1 cellular context compared by ENCODE assay signal in genomic region chr6:26026833-26027490, GRCh38.
TF ChIP-seq lines count a peak whose summit lies in the region.

No MANE protein-coding gene starts in this region.

TF ChIP-seq in HepG2, 621 proteins besides CTCF, POLR2A, EP300 and RAD21 (continued from another document and continues in another):
- TF ChIP-seq ZBTB33 (CRISPR knock-in tag; IDR thresholded peaks at IDR 0.05) (peak; percentile 71; the same call in 1 of the 2 replicates), ZNF850 (CRISPR knock-in tag; conservative IDR thresholded peaks at IDR 0.05) (no peak), ZKSCAN8 (CRISPR knock-in tag; IDR thresholded peaks at IDR 0.05; ENCODE audit: borderline replicate concordance) (peak; percentile 74), RBM22 (optimal IDR thresholded peaks at IDR 0.05; ENCODE audit: low read length) (peak; percentile 99), ZNF547 (CRISPR knock-in tag; IDR thresholded peaks at IDR 0.05) (no peak; the same call in 1 of the 2 replicates), MXD1 (CRISPR knock-in tag; IDR thresholded peaks at IDR 0.05) (0 out of 2 replicates have a peak, but pooled peaks have one; percentile 57), SKI (IDR thresholded peaks at IDR 0.05; ENCODE audit: partially characterized antibody) (no peak), ZNF709 (CRISPR knock-in tag; IDR thresholded peaks at IDR 0.05) (0 out of 2 replicates have a peak, but pooled peaks have one; percentile 60), BHLHE40 (IDR thresholded peaks at IDR 0.05; ENCODE audit: low read length) (no peak), SNRNP70 (IDR thresholded peaks at IDR 0.05; ENCODE audit: low read depth, low read length) (0 out of 2 replicates have a peak, but pooled peaks have one; percentile 34), ZNF543 (CRISPR knock-in tag; IDR thresholded peaks at IDR 0.05) (peak; percentile 76), RNF2 (conservative IDR thresholded peaks at IDR 0.05; ENCODE audit: low read depth) (no peak), MTA1 (CRISPR knock-in tag; IDR thresholded peaks at IDR 0.05; ENCODE audit: borderline replicate concordance) (no peak), KDM5B (CRISPR knock-in tag; IDR thresholded peaks at IDR 0.05; ENCODE audit: borderline replicate concordance) (peak; percentile 88; the same call in 1 of the 2 replicates), ZNF674 (CRISPR knock-in tag; IDR thresholded peaks at IDR 0.05; ENCODE audit: low read depth) (peak; percentile 96; the same call in 1 of the 2 replicates), ZNF280D (CRISPR knock-in tag; IDR thresholded peaks at IDR 0.05) (no peak), ETV5 (CRISPR knock-in tag; IDR thresholded peaks at IDR 0.05; ENCODE audit: borderline replicate concordance) (peak; percentile 66; the same call in 1 of the 2 replicates), BORCS8-MEF2B (CRISPR knock-in tag; IDR thresholded peaks at IDR 0.05) (peak; percentile 77), ZNF724P (CRISPR knock-in tag; IDR thresholded peaks at IDR 0.05; ENCODE audit: borderline replicate concordance) (no peak; the same call in 1 of the 2 replicates), ZNF33A (CRISPR knock-in tag; IDR thresholded peaks at IDR 0.05; ENCODE audit: borderline replicate concordance) (peak; percentile 80; the same call in 1 of the 2 replicates), ARNTL (CRISPR knock-in tag; IDR thresholded peaks at IDR 0.05) (peak; percentile 76; the same call in 1 of the 2 replicates), ZNF792 (CRISPR knock-in tag; IDR thresholded peaks at IDR 0.05) (peak; percentile 89), ZNF800 (CRISPR knock-in tag; IDR thresholded peaks at IDR 0.05) (no peak), ZNF282 (IDR thresholded peaks at IDR 0.05; ENCODE audit: partially characterized antibody) (no peak), ZSCAN12 (CRISPR knock-in tag; IDR thresholded peaks at IDR 0.05) (no peak; the same call in 1 of the 2 replicates), SAFB2 (CRISPR knock-in tag; IDR thresholded peaks at IDR 0.05; ENCODE audit: borderline replicate concordance, low read depth) (peak; percentile 92), MIER2 (CRISPR knock-in tag; IDR thresholded peaks at IDR 0.05) (peak; percentile 60; the same call in 1 of the 2 replicates), ZNF614 (CRISPR knock-in tag; IDR thresholded peaks at IDR 0.05; ENCODE audit: borderline replicate concordance) (no peak; the same call in 1 of the 2 replicates), ZNF570 (CRISPR knock-in tag; IDR thresholded peaks at IDR 0.05; ENCODE audit: borderline replicate concordance) (0 out of 2 replicates have a peak, but pooled peaks have one; percentile 86), SRSF9 (IDR thresholded peaks at IDR 0.05; ENCODE audit: borderline replicate concordance, insufficient read depth, low read depth, low read length, poor library complexity, severe bottlenecking) (no peak), RERE (CRISPR knock-in tag; IDR thresholded peaks at IDR 0.05; ENCODE audit: low read depth) (0 out of 2 replicates have a peak, but pooled peaks have one; percentile 48)
- TF ChIP-seq, protein P1, sequence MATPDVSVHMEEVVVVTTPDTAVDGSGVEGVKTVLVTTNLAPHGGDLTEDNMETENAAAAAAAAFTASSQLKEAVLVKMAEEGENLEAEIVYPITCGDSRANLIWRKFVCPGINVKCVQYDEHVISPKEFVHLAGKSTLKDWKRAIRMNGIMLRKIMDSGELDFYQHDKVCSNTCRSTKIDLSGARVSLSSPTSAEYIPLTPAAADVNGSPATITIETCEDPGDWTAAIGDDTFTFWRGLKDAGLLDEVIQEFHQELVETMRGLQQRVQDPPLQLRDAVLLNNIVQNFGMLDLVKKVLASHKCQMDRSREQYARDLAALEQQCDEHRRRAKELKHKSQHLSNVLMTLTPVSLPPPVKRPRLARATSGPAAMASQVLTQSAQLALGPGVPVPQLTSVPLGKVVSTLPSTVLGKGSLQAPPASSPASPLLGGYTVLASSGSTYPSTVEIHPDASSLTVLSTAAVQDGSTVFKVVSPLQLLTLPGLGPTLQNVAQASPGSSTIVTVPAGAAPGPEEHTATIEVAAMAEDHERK (CRISPR knock-in tag; IDR thresholded peaks at IDR 0.05; ENCODE audit: low read depth) = 0 out of 2 replicates have a peak, but pooled peaks have one; percentile 40
- TF ChIP-seq, protein P2, sequence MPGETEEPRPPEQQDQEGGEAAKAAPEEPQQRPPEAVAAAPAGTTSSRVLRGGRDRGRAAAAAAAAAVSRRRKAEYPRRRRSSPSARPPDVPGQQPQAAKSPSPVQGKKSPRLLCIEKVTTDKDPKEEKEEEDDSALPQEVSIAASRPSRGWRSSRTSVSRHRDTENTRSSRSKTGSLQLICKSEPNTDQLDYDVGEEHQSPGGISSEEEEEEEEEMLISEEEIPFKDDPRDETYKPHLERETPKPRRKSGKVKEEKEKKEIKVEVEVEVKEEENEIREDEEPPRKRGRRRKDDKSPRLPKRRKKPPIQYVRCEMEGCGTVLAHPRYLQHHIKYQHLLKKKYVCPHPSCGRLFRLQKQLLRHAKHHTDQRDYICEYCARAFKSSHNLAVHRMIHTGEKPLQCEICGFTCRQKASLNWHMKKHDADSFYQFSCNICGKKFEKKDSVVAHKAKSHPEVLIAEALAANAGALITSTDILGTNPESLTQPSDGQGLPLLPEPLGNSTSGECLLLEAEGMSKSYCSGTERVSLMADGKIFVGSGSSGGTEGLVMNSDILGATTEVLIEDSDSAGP (CRISPR knock-in tag; IDR thresholded peaks at IDR 0.05; ENCODE audit: borderline replicate concordance) = peak; percentile 93
- TF ChIP-seq, protein P3, sequence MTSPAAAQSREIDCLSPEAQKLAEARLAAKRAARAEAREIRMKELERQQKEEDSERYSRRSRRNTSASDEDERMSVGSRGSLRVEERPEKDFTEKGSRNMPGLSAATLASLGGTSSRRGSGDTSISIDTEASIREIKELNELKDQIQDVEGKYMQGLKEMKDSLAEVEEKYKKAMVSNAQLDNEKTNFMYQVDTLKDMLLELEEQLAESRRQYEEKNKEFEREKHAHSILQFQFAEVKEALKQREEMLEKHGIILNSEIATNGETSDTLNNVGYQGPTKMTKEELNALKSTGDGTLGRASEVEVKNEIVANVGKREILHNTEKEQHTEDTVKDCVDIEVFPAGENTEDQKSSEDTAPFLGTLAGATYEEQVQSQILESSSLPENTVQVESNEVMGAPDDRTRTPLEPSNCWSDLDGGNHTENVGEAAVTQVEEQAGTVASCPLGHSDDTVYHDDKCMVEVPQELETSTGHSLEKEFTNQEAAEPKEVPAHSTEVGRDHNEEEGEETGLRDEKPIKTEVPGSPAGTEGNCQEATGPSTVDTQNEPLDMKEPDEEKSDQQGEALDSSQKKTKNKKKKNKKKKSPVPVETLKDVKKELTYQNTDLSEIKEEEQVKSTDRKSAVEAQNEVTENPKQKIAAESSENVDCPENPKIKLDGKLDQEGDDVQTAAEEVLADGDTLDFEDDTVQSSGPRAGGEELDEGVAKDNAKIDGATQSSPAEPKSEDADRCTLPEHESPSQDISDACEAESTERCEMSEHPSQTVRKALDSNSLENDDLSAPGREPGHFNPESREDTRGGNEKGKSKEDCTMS (CRISPR knock-in tag; conservative IDR thresholded peaks at IDR 0.05) = no peak; the same call in 1 of the 2 replicates
- TF ChIP-seq, protein P4, sequence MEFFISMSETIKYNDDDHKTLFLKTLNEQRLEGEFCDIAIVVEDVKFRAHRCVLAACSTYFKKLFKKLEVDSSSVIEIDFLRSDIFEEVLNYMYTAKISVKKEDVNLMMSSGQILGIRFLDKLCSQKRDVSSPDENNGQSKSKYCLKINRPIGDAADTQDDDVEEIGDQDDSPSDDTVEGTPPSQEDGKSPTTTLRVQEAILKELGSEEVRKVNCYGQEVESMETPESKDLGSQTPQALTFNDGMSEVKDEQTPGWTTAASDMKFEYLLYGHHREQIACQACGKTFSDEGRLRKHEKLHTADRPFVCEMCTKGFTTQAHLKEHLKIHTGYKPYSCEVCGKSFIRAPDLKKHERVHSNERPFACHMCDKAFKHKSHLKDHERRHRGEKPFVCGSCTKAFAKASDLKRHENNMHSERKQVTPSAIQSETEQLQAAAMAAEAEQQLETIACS (CRISPR knock-in tag; IDR thresholded peaks at IDR 0.05) = peak; percentile 63; the same call in 1 of the 2 replicates
- TF ChIP-seq, protein P5, sequence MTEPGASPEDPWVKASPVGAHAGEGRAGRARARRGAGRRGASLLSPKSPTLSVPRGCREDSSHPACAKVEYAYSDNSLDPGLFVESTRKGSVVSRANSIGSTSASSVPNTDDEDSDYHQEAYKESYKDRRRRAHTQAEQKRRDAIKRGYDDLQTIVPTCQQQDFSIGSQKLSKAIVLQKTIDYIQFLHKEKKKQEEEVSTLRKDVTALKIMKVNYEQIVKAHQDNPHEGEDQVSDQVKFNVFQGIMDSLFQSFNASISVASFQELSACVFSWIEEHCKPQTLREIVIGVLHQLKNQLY (CRISPR knock-in tag; IDR thresholded peaks at IDR 0.05) = no peak
